In the genomic region with DNA sequence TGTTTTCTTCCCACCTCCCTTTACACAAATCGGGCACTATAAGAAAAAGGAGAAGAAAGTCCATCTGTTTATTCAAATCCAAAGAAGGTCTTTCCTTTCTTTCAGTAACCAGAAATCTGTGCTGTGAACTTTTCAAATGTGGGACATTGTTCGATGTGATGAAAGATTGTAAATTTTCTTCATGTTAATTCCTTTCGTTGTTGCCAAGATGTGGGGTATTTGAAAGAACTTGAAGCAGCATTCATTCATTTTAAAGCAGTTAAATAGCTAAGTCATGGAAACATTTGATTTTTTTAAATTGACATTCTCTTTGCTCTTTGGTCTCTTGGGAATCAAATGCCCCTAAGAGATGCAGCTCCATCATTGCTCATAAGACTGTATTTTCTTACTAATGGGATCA, we compare ENCODE assay signal across 16 cellular contexts.
"Had no signal": no experiment of that assay in that cellular context is flagged by ENCODE, and none has a peak within 500 bp of the region (broad histone marks: within the 10 kb centered on the region; RNA-seq: fewer than 3 reads in every experiment).

No MANE protein-coding gene starts in this region.

- H2AFZ ChIP-seq: hepatocyte had no signal

- H3K79me2 ChIP-seq: hepatocyte had no signal

- H3K27me3 ChIP-seq: esophagus muscularis mucosa, hepatocyte, neutrophil, stomach had no signal

- DNase-seq: effector memory CD4-positive, alpha-beta T cell; foreskin melanocyte; head of caudate nucleus; kidney glomerular epithelial cell; mucosa of descending colon; naive thymus-derived CD8-positive, alpha-beta T cell; posterior cingulate gyrus; stimulated activated CD4-positive, alpha-beta T cell treated with anti-CD3 and anti-CD28 coated beads, Interleukin-2, amount 100 ng/mL, for 24 hours; stimulated activated CD4-positive, alpha-beta T cell treated with anti-CD3 and anti-CD28 coated beads, Interleukin-4, amount 100 ng/mL, for 4 hours; stimulated activated naive B cell treated with anti-CD40 and anti-IgM and Interleukin-4, amounts not matched to agents 10 μg/mL and 1 μg/mL and 100 μg/mL, for 72 hours; stomach; substantia nigra had no signal

- H3K4me2 ChIP-seq: hepatocyte had no signal

- H3K4me1 ChIP-seq: esophagus muscularis mucosa, stomach had no signal

- H3K36me3 ChIP-seq: esophagus muscularis mucosa, neutrophil, stomach had no signal

- H3K27ac ChIP-seq: esophagus muscularis mucosa, hepatocyte, neutrophil, skin epidermis, stomach had no signal

- H3K9me3 ChIP-seq: esophagus muscularis mucosa, mucosa of descending colon, neutrophil had no signal

- H3K4me3 ChIP-seq: esophagus muscularis mucosa, hepatocyte, mucosa of descending colon, skin epidermis, stomach had no signal
